Comparison of ENCODE assay signal across 1 cellular context in genomic region chr22:36608987-36609386, GRCh38.
TF ChIP-seq lines count a peak whose summit lies in the region.

No MANE protein-coding gene starts in this region.

TF ChIP-seq in WTC11, 78 proteins besides CTCF, POLR2A, EP300 and RAD21 (continued from another document and continues in another):
- TF ChIP-seq AFF4 (CRISPR knock-in tag; IDR thresholded peaks at IDR 0.05; ENCODE audit: borderline replicate concordance) (peak; percentile 69; the same call in 1 of the 2 replicates), IRF1 (CRISPR knock-in tag; IDR thresholded peaks at IDR 0.05) (peak; percentile 88; the same call in 1 of the 2 replicates), SMAD4 (CRISPR knock-in tag; IDR thresholded peaks at IDR 0.05) (peak; percentile 95), CREM (CRISPR knock-in tag; IDR thresholded peaks at IDR 0.05) (peak; percentile 87), CREB1 (CRISPR knock-in tag; IDR thresholded peaks at IDR 0.05) (peak; percentile 51; the same call in 1 of the 2 replicates), SP1 (CRISPR knock-in tag; conservative IDR thresholded peaks at IDR 0.05) (no peak), ARID4B (CRISPR knock-in tag; IDR thresholded peaks at IDR 0.05; ENCODE audit: borderline replicate concordance) (peak; percentile 87; the same call in 1 of the 2 replicates), TEAD4 (CRISPR knock-in tag; IDR thresholded peaks at IDR 0.05) (peak; percentile 91), USF1 (CRISPR knock-in tag; IDR thresholded peaks at IDR 0.05) (peak; percentile 62), PRDM15 (CRISPR knock-in tag; IDR thresholded peaks at IDR 0.05) (no peak), RORB (CRISPR knock-in tag; IDR thresholded peaks at IDR 0.05) (no peak), HMGA2 (CRISPR knock-in tag; IDR thresholded peaks at IDR 0.05) (no peak), ZSCAN18 (CRISPR knock-in tag; IDR thresholded peaks at IDR 0.05) (no peak), ZNF671 (CRISPR knock-in tag; IDR thresholded peaks at IDR 0.05) (no peak), OVOL2 (CRISPR knock-in tag; IDR thresholded peaks at IDR 0.05; ENCODE audit: borderline replicate concordance) (no peak), ZNF138 (CRISPR knock-in tag; conservative IDR thresholded peaks at IDR 0.05) (0 out of 2 replicates have a peak, but pooled peaks have one; percentile 62), ZNF396 (CRISPR knock-in tag; IDR thresholded peaks at IDR 0.05; ENCODE audit: borderline replicate concordance) (no peak), CBFB (CRISPR knock-in tag; IDR thresholded peaks at IDR 0.05; ENCODE audit: low read depth) (peak; percentile 97), ZBTB21 (CRISPR knock-in tag; IDR thresholded peaks at IDR 0.05; ENCODE audit: borderline replicate concordance) (no peak), EMX1 (CRISPR knock-in tag; IDR thresholded peaks at IDR 0.05) (no peak), ELF4 (CRISPR knock-in tag; IDR thresholded peaks at IDR 0.05; ENCODE audit: low read depth) (peak; percentile 96), CDX4 (CRISPR knock-in tag; IDR thresholded peaks at IDR 0.05; ENCODE audit: borderline replicate concordance) (no peak), ATF3 (CRISPR knock-in tag; conservative IDR thresholded peaks at IDR 0.05) (peak; percentile 88), AR (CRISPR knock-in tag; IDR thresholded peaks at IDR 0.05) (no peak), ZNF232 (CRISPR knock-in tag; IDR thresholded peaks at IDR 0.05) (peak; percentile 49; the same call in 1 of the 2 replicates), JAZF1 (CRISPR knock-in tag; IDR thresholded peaks at IDR 0.05) (no peak), GABPB1 (CRISPR knock-in tag; IDR thresholded peaks at IDR 0.05) (no peak), FOXP1 (CRISPR knock-in tag; IDR thresholded peaks at IDR 0.05; ENCODE audit: borderline replicate concordance) (peak; percentile 92; the same call in 1 of the 2 replicates), ZNF425 (CRISPR knock-in tag; conservative IDR thresholded peaks at IDR 0.05) (no peak), ZMAT4 (CRISPR knock-in tag; IDR thresholded peaks at IDR 0.05) (no peak), ZNF263 (CRISPR knock-in tag; IDR thresholded peaks at IDR 0.05; ENCODE audit: low read depth) (peak; percentile 82; the same call in 1 of the 2 replicates), GTF2I (CRISPR knock-in tag; conservative IDR thresholded peaks at IDR 0.05) (no peak)
